ENCODE assay signal across 8 cellular contexts in the genomic region with DNA sequence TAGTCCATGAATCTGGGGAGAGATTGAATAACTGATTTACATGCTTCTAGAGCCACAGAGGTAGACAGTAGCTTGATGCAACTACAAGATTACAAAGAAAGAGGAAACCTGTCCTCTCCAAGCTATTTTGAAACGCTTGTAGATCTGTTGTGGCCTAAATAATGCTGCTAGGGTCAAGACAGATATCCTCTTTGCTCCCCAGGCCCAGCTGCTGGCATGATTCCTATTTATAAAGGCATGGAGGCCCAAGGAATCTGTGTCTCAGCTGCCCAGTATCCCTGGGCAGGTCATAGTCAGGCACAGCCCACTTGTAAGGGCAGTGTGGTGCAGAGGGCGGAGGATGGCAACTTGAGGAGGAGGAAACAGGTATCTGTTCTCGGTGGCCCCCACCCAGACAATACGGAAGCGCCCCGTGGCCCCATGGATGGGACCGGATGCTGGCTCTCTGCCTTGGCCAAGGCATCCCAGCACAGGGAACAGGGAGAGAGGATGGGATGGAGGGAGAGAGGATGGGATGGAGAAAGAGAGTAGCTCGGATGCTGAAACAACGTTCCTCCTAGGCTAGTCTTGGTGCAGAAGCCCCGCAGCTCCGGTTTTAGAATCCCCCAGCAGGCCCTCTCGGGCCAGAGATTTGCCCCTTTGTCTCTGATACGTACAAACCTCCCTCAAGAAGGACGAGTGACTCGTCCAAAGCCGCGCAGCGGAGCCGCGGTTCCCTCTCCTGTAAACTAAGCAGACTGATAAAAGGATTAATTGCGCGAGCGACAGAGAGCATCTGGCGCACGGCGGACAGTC. TPM values are rescaled to one million over a fixed set of nuclear protein-coding genes. Genes with fewer than 3 reads are reported as not detected.
A peak's percentile ranks its signal among the peaks of the same experiment; 100 is the strongest.
DNase-seq lines count a peak whose midpoint lies in the region; ATAC-seq and TF ChIP-seq lines count a peak whose summit lies in the region.

No MANE protein-coding gene starts in this region.

- no peaks in the 10 kb centered on the region; the same call in 1 of the 2 replicates for H3K4me1 ChIP-seq in Panc1 (ENCODE audit: control insufficient read depth, insufficient read depth, low read length)
- H3K4me1 ChIP-seq in ascending aorta: peaks cover 0 to 9% of the 10 kb centered on the region in 2 donors
- peaks cover 13% of the 10 kb centered on the region; the same call in 1 of the 2 replicates for H3K4me1 ChIP-seq in iPS-20b (ENCODE audit: insufficient read depth, low read length)

- no peak for TF ChIP-seq CTCF in Panc1 (IDR thresholded peaks at IDR 0.05)
- no peak for TF ChIP-seq CTCF in ascending aorta (IDR thresholded peaks at IDR 0.05)

- POLR2A ChIA-PET in Panc1 (lab: Charles Lee): no interaction called here

- CTCF ChIA-PET in Panc1 (lab: Charles Lee): no interaction called here

- intact Hi-C loops in Panc1 (cut with micrococcal nuclease; ENCODE audit: unreplicated experiment): no loop called here
- intact Hi-C loops in ascending aorta (cut with DNase I): loop anchor here (2.0 to 10.0 kb wide), 8 partner anchors 109 to 1332 kb away; partner anchors contain the start of genes ANAPC4, RBPJ, TBC1D19 and ZCCHC4

- H3K9me3 ChIP-seq in Panc1 (ENCODE audit: control insufficient read depth, insufficient read depth, low read depth, low read length) (no peaks in the 10 kb centered on the region; the same call in 1 of the 2 replicates), ascending aorta (no peaks in the 10 kb centered on the region), iPS-20b (ENCODE audit: insufficient read depth, low read depth, low read length) (no peaks in the 10 kb centered on the region)

- BruUV-seq in Panc1 (replicated peaks; lab: Mats Ljungman, UMichigan): no TSS peak

- H3K27me3 ChIP-seq in Panc1 (ENCODE audit: control insufficient read depth, insufficient read depth, low read length) (no peaks in the 10 kb centered on the region), ascending aorta (no peaks in the 10 kb centered on the region), iPS-20b (ENCODE audit: insufficient read depth, low read length) (peaks cover 21% of the 10 kb centered on the region)

- in situ Hi-C loops in Panc1 (cut with HindIII; ENCODE audit: low pct_unique_long_range_greater_than_20kb, low sequenced_read_pairs): no loop called here

- H3K4me3 ChIP-seq in Panc1 (ENCODE audit: low read depth in 2 of 2, low read length in 2 of 2) (peak overlapping the region; percentile 79 to 85), ascending aorta (peak overlapping the region; percentile 70 to 74), iPS-20b (ENCODE audit: low read length) (peak overlapping the region; percentile 83)

- peaks cover 6% of the 10 kb centered on the region; the same call in 1 of the 2 replicates for H3K36me3 ChIP-seq in Panc1 (ENCODE audit: control insufficient read depth, insufficient read depth, low read length)
- no peaks in the 10 kb centered on the region for H3K36me3 ChIP-seq in ascending aorta
- H3K36me3 ChIP-seq in iPS-20b (ENCODE audit: insufficient read depth, low read depth, low read length): peaks cover 5% of the 10 kb centered on the region; the same call in 1 of the 2 replicates

- peak; percentile 25 for ATAC-seq in HG02798 (IDR thresholded peaks at IDR 0.05; ENCODE audit: poor library complexity, unreplicated experiment)
- ATAC-seq in Panc1: peak; percentile 15

- H3K27ac ChIP-seq in Panc1 (ENCODE audit: low read length) (peak overlapping the region; percentile 65), ascending aorta (peak overlapping the region; percentile 60 to 83), iPS-20b (ENCODE audit: low read length) (no peak overlapping the region)

- H3K9ac ChIP-seq in iPS-20b (ENCODE audit: low read depth, low read length): peak overlapping the region; percentile 80; the same call in 1 of the 2 replicates

- peak; percentile 81 to 82 for DNase-seq in NCI-H524 (lab: John Stamatoyannopoulos, UW)
- DNase-seq in NCI-H524 treated with DMSO at 0.1 percent for 48 hours (lab: John Stamatoyannopoulos, UW): no peak
- DNase-seq in Panc1 (ENCODE audit: low read depth, low spot score): no peak
- DNase-seq in ascending aorta (ENCODE audit: low spot score in 2 of 2): peak in 1 of 2 donors; percentile 69
- DNase-seq in stimulated activated CD4-positive, alpha-beta T cell treated with anti-CD3 and anti-CD28 coated beads, Interleukin-1b, Interleukin-23, amount 100 ng/mL, for 1 hour (ENCODE audit: low read depth in 2 of 2): peak; percentile 6
- no peak for DNase-seq in epidermal melanocyte (ENCODE audit: insufficient read length, low spot score)

RNA-seq across cellular contexts. Expression of gene SMIM20, which starts 0.8 kb away (rescaled TPM):
- total RNA-seq in Panc1 (2021; ENCODE audit: unreplicated experiment): 16.5 TPM
- polyA plus RNA-seq in Panc1 (2012; ENCODE audit: insufficient read length): 14.4 TPM
- total RNA-seq in ascending aorta: 5.7 TPM

RNA-seq across cellular contexts. Expression of gene SEL1L3, which starts 50.5 kb away (rescaled TPM):
- total RNA-seq in Panc1 (2021; ENCODE audit: unreplicated experiment) (1.1 TPM), ascending aorta (13.3 TPM)
- 0.63 TPM for polyA plus RNA-seq in Panc1 (2012; ENCODE audit: insufficient read length)

Comparison
In these comparisons a context has a peak if more than half of its experiments do, and no peak if none do; other contexts are left out.
1. DNase-seq: peak in NCI-H524 (2 of 2) and stimulated activated CD4-positive, alpha-beta T cell treated with anti-CD3 and anti-CD28 coated beads, Interleukin-1b, Interleukin-23, amount 100 ng/mL, for 1 hour (2 of 2); none in NCI-H524 treated with DMSO at 0.1 percent for 48 hours (single experiment), Panc1 (single experiment) and epidermal melanocyte (single experiment).
2. Peak in every context shown above with its lines, with median percentiles within 50 percentile points of each other: H3K4me3 ChIP-seq.